ENCODE assay signal across 1 cellular context in the genomic region with DNA sequence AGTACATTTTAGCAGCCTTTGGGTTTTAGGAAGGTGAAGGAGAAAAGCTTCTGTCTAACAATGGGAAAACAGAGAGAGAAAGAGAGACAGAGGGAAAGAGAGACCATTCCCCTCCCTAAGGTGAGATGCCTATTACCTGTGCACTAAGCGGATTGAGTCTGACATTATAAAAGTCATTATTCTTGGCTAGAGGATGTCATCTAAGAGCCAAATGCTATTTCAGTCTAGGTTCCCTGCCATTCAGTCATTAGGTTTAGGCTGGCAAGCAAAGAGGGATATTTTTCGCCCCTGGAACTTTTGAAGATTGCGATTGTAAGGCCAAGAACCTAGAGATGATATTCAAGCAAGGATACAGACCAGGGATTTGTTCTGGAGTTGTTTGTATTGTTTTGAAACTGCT.
TF ChIP-seq lines count a peak whose summit lies in the region.

No MANE protein-coding gene starts in this region.

TF ChIP-seq in HCT116, 20 proteins besides CTCF, POLR2A, EP300 and RAD21 (continued from another document):
- TF ChIP-seq, protein P1, sequence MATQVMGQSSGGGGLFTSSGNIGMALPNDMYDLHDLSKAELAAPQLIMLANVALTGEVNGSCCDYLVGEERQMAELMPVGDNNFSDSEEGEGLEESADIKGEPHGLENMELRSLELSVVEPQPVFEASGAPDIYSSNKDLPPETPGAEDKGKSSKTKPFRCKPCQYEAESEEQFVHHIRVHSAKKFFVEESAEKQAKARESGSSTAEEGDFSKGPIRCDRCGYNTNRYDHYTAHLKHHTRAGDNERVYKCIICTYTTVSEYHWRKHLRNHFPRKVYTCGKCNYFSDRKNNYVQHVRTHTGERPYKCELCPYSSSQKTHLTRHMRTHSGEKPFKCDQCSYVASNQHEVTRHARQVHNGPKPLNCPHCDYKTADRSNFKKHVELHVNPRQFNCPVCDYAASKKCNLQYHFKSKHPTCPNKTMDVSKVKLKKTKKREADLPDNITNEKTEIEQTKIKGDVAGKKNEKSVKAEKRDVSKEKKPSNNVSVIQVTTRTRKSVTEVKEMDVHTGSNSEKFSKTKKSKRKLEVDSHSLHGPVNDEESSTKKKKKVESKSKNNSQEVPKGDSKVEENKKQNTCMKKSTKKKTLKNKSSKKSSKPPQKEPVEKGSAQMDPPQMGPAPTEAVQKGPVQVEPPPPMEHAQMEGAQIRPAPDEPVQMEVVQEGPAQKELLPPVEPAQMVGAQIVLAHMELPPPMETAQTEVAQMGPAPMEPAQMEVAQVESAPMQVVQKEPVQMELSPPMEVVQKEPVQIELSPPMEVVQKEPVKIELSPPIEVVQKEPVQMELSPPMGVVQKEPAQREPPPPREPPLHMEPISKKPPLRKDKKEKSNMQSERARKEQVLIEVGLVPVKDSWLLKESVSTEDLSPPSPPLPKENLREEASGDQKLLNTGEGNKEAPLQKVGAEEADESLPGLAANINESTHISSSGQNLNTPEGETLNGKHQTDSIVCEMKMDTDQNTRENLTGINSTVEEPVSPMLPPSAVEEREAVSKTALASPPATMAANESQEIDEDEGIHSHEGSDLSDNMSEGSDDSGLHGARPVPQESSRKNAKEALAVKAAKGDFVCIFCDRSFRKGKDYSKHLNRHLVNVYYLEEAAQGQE (IDR thresholded peaks at IDR 0.05; ENCODE audit: low read depth): no peak
- TF ChIP-seq ZBTB33 (IDR thresholded peaks at IDR 0.05; ENCODE audit: extremely low read depth, insufficient replicate concordance, low read length): no peak
- peak; percentile 45; the same call in 1 of the 2 replicates for TF ChIP-seq POLR2AphosphoS5 (IDR thresholded peaks at IDR 0.05; ENCODE audit: low read depth, low read length)
- no peak for TF ChIP-seq JUND (IDR thresholded peaks at IDR 0.05)
- no peak for TF ChIP-seq EZH2 (IDR thresholded peaks at IDR 0.05)
